In the genomic region with DNA sequence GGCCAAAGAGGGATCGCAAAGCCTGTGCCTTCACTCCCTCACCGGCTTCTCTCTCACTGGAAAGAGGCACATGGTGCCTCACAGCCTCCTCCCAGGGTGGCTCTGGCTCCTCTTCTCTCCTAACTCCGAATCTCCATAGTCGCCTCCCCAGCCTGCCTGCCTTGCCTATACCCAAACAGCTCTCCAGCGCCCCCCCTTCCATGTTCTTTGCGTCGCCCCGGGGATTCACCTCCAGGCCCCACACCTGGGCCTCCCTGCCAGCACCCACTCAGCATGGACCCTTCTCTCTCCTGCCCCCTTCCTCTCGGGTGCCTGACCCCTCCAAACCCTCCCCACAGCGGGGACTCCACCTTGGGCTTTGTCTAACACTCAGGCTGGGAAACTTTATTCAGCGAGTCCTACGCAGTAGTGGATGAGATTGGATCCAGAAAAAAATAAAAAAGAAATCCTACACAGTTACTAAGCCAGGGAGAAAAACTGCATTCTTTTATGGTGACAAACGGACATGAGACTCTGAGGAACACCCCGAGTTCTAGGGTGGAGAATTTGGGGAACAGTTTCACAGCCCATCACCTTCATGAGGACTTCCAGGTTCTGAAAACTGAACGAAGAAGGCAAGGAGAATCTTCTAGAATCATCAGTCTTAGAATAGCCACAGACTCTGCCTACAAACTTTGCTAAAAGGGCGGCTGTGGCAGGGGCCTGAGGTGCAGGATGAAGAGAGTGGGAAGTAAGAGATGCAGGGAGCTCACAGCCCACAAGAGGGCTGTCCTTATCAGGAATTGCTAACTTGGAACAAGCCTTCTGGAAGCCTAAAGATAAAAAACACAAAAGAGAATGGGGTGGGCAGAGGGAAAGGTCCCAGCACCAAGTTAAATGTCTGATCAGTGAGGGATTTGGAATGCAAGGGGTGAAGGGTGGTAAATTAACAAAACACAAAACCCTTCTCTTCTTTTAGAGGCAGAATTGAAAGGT, we compare ENCODE assay signal across 1 cellular context.
TF ChIP-seq lines count a peak whose summit lies in the region.

No MANE protein-coding gene starts in this region.

TF ChIP-seq in K562, 482 proteins besides CTCF, POLR2A, EP300 and RAD21 (continued from another document):
- TF ChIP-seq, protein P1, sequence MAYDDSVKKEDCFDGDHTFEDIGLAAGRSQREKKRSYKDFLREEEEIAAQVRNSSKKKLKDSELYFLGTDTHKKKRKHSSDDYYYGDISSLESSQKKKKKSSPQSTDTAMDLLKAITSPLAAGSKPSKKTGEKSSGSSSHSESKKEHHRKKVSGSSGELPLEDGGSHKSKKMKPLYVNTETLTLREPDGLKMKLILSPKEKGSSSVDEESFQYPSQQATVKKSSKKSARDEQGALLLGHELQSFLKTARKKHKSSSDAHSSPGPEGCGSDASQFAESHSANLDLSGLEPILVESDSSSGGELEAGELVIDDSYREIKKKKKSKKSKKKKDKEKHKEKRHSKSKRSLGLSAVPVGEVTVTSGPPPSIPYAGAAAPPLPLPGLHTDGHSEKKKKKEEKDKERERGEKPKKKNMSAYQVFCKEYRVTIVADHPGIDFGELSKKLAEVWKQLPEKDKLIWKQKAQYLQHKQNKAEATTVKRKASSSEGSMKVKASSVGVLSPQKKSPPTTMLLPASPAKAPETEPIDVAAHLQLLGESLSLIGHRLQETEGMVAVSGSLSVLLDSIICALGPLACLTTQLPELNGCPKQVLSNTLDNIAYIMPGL (CRISPR knock-in tag; IDR thresholded peaks at IDR 0.05), result peak; percentile 81; the same call in 1 of the 2 replicates
- no peak for TF ChIP-seq FOXP4 (CRISPR knock-in tag; IDR thresholded peaks at IDR 0.05; ENCODE audit: borderline replicate concordance)
- TF ChIP-seq PPARD (CRISPR knock-in tag; IDR thresholded peaks at IDR 0.05), result no peak
- TF ChIP-seq ZNF239 (CRISPR knock-in tag; IDR thresholded peaks at IDR 0.05), result no peak
- TF ChIP-seq RBM15 (IDR thresholded peaks at IDR 0.05; ENCODE audit: insufficient read depth, low read length), result no peak
- no peak for TF ChIP-seq ZKSCAN8 (CRISPR knock-in tag; IDR thresholded peaks at IDR 0.05)
- TF ChIP-seq HDAC8 (tag; IDR thresholded peaks at IDR 0.05), result no peak
- no peak for TF ChIP-seq CREM (IDR thresholded peaks at IDR 0.05; ENCODE audit: low read depth)
- TF ChIP-seq ID3 (CRISPR knock-in tag; IDR thresholded peaks at IDR 0.05), result no peak
- no peak for TF ChIP-seq ID3 (tag; IDR thresholded peaks at IDR 0.05)
- TF ChIP-seq, protein P2, sequence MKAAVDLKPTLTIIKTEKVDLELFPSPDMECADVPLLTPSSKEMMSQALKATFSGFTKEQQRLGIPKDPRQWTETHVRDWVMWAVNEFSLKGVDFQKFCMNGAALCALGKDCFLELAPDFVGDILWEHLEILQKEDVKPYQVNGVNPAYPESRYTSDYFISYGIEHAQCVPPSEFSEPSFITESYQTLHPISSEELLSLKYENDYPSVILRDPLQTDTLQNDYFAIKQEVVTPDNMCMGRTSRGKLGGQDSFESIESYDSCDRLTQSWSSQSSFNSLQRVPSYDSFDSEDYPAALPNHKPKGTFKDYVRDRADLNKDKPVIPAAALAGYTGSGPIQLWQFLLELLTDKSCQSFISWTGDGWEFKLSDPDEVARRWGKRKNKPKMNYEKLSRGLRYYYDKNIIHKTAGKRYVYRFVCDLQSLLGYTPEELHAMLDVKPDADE (conservative IDR thresholded peaks at IDR 0.05; ENCODE audit: control insufficient read depth, low read depth, low read length), result no peak
- TF ChIP-seq TAF1 (IDR thresholded peaks at IDR 0.05; ENCODE audit: control insufficient read depth, extremely low read depth, insufficient read depth, low read length, severe bottlenecking), result no peak
- TF ChIP-seq BCOR (IDR thresholded peaks at IDR 0.05), result no peak
- peak; percentile 93 for TF ChIP-seq SMC3 (conservative IDR thresholded peaks at IDR 0.05; ENCODE audit: insufficient read depth, low read depth, low read length)
- peak; percentile 45 for TF ChIP-seq MAFF (IDR thresholded peaks at IDR 0.05; ENCODE audit: low read length)
- TF ChIP-seq ZKSCAN3 (CRISPR knock-in tag; IDR thresholded peaks at IDR 0.05), result no peak
- no peak for TF ChIP-seq TAF9B (IDR thresholded peaks at IDR 0.05; ENCODE audit: partially characterized antibody)
- TF ChIP-seq CAMTA2 (CRISPR knock-in tag; conservative IDR thresholded peaks at IDR 0.05), result no peak
- TF ChIP-seq SPI1 (IDR thresholded peaks at IDR 0.05; ENCODE audit: borderline replicate concordance, low read depth, low read length), result 0 out of 2 replicates have a peak, but pooled peaks have one; percentile 1
- no peak for TF ChIP-seq ZNF347 (CRISPR knock-in tag; IDR thresholded peaks at IDR 0.05; ENCODE audit: low read depth)
- no peak for TF ChIP-seq KLF1 (tag; IDR thresholded peaks at IDR 0.05)
- no peak for TF ChIP-seq HMG20B (CRISPR knock-in tag; IDR thresholded peaks at IDR 0.05)
- no peak for TF ChIP-seq MEF2D (tag; conservative IDR thresholded peaks at IDR 0.05; ENCODE audit: low read depth)
- TF ChIP-seq ERF (CRISPR knock-in tag; IDR thresholded peaks at IDR 0.05), result no peak
- TF ChIP-seq NR1H2 (CRISPR knock-in tag; IDR thresholded peaks at IDR 0.05), result no peak
- no peak for TF ChIP-seq FIP1L1 (IDR thresholded peaks at IDR 0.05; ENCODE audit: low read depth, low read length, poor library complexity, severe bottlenecking)
- no peak for TF ChIP-seq MTA2 (IDR thresholded peaks at IDR 0.05; ENCODE audit: low read depth)
- TF ChIP-seq TEAD1 (CRISPR knock-in tag; IDR thresholded peaks at IDR 0.05), result no peak
- no peak for TF ChIP-seq ZNF740 (CRISPR knock-in tag; IDR thresholded peaks at IDR 0.05)
- no peak for TF ChIP-seq ZNF740 (tag; IDR thresholded peaks at IDR 0.05)
- peak; percentile 58; the same call in 1 of the 2 replicates for TF ChIP-seq CHD2 (IDR thresholded peaks at IDR 0.05; ENCODE audit: low read depth, low read length)
- TF ChIP-seq, protein P3, sequence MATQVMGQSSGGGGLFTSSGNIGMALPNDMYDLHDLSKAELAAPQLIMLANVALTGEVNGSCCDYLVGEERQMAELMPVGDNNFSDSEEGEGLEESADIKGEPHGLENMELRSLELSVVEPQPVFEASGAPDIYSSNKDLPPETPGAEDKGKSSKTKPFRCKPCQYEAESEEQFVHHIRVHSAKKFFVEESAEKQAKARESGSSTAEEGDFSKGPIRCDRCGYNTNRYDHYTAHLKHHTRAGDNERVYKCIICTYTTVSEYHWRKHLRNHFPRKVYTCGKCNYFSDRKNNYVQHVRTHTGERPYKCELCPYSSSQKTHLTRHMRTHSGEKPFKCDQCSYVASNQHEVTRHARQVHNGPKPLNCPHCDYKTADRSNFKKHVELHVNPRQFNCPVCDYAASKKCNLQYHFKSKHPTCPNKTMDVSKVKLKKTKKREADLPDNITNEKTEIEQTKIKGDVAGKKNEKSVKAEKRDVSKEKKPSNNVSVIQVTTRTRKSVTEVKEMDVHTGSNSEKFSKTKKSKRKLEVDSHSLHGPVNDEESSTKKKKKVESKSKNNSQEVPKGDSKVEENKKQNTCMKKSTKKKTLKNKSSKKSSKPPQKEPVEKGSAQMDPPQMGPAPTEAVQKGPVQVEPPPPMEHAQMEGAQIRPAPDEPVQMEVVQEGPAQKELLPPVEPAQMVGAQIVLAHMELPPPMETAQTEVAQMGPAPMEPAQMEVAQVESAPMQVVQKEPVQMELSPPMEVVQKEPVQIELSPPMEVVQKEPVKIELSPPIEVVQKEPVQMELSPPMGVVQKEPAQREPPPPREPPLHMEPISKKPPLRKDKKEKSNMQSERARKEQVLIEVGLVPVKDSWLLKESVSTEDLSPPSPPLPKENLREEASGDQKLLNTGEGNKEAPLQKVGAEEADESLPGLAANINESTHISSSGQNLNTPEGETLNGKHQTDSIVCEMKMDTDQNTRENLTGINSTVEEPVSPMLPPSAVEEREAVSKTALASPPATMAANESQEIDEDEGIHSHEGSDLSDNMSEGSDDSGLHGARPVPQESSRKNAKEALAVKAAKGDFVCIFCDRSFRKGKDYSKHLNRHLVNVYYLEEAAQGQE (CRISPR knock-in tag; IDR thresholded peaks at IDR 0.05; ENCODE audit: low read depth), result no peak
- TF ChIP-seq SMAD1 (IDR thresholded peaks at IDR 0.05; ENCODE audit: low read depth, low read length, partially characterized antibody), result peak; percentile 36
- TF ChIP-seq ZNF174 (CRISPR knock-in tag; IDR thresholded peaks at IDR 0.05), result no peak
- no peak for TF ChIP-seq ZNF75A (CRISPR knock-in tag; IDR thresholded peaks at IDR 0.05)
- TF ChIP-seq HMGN3 (IDR thresholded peaks at IDR 0.05; ENCODE audit: borderline replicate concordance, extremely low read depth, insufficient read length, low read depth, low read length), result no peak
- no peak for TF ChIP-seq FOXA1 (IDR thresholded peaks at IDR 0.05; ENCODE audit: borderline replicate concordance)
- TF ChIP-seq ZNF224 (CRISPR knock-in tag; IDR thresholded peaks at IDR 0.05), result no peak
- TF ChIP-seq ATF3 (IDR thresholded peaks at IDR 0.05), result no peak
- TF ChIP-seq ATF3 (CRISPR knock-in tag; conservative IDR thresholded peaks at IDR 0.05), result peak; percentile 94; the same call in 1 of the 2 replicates
- peak; percentile 96 for TF ChIP-seq E2F1 (CRISPR knock-in tag; IDR thresholded peaks at IDR 0.05)
- 0 out of 2 replicates have a peak, but pooled peaks have one; percentile 14 for TF ChIP-seq KLF13 (tag; IDR thresholded peaks at IDR 0.05; ENCODE audit: borderline replicate concordance, low read depth)
- TF ChIP-seq SAP30 (IDR thresholded peaks at IDR 0.05; ENCODE audit: borderline replicate concordance, insufficient read depth, low read depth, low read length, poor library complexity, severe bottlenecking), result no peak
- peak; percentile 74 for TF ChIP-seq BHLHE40 (IDR thresholded peaks at IDR 0.05; ENCODE audit: low read length)
- no peak for TF ChIP-seq KDM1A (IDR thresholded peaks at IDR 0.05)
- TF ChIP-seq, protein P4, sequence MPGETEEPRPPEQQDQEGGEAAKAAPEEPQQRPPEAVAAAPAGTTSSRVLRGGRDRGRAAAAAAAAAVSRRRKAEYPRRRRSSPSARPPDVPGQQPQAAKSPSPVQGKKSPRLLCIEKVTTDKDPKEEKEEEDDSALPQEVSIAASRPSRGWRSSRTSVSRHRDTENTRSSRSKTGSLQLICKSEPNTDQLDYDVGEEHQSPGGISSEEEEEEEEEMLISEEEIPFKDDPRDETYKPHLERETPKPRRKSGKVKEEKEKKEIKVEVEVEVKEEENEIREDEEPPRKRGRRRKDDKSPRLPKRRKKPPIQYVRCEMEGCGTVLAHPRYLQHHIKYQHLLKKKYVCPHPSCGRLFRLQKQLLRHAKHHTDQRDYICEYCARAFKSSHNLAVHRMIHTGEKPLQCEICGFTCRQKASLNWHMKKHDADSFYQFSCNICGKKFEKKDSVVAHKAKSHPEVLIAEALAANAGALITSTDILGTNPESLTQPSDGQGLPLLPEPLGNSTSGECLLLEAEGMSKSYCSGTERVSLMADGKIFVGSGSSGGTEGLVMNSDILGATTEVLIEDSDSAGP (CRISPR knock-in tag; IDR thresholded peaks at IDR 0.05), result no peak
- peak; percentile 95 for TF ChIP-seq ZC3H11A (IDR thresholded peaks at IDR 0.05; ENCODE audit: low read depth, low read length)
TF ChIP-seq in K562: peak in this region for 35.
